Comparison of ENCODE assay signal across 21 cellular contexts in the genomic region with DNA sequence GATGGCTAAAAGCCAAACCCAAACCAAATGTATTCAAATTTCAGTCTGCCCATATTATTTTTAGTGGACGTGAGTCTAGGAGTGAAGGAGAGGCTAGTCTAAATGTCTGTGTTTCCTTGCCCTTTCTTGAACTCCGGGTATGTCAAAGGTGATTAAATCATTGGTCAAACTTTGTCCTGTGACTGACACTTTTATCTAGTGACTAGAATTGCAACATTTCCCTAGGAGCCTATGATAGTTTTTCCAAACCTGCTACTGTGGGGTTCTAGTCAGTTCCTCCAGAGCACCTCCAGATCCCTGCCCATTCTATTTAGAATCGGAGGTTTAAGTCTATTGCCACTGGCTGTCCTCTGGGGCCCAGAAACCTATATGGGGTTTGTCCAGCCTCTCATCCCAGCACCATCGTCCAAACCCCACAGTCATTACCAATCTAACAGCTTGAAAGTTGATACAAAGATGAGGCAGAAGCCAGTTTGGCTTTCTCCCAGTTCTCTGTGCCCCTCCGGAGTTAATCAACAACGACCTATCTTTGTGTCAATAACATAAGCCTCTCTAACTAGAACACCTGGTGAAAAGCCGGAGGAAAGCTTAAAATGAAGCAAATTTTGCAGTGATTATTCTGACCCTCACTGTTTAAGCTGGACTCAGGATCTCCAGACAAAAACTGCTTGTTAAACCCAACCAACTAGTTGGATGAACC.
A peak's percentile ranks its signal among the peaks of the same experiment; 100 is the strongest.
DNase-seq lines count a peak whose midpoint lies in the region; ATAC-seq, FAIRE-seq and TF ChIP-seq lines count a peak whose summit lies in the region.
"Had no signal": no experiment of that assay in that cellular context is flagged by ENCODE, and none has a peak within 500 bp of the region (broad histone marks: within the 10 kb centered on the region; RNA-seq: fewer than 3 reads in every experiment).

No MANE protein-coding gene starts in this region.

- peak; percentile 84 for ATAC-seq in left lobe of liver
- ATAC-seq: activated CD4-positive, CD25-positive, alpha-beta regulatory T cell treated with anti-CD3 and anti-CD28 coated beads, Interleukin-2, amount 50 U/mL, for 24 hours; activated CD8-positive, alpha-beta T cell treated with anti-CD3 and anti-CD28 coated beads for 36 hours; left cardiac atrium; stimulated activated naive B cell treated with anti-CD40 and anti-IgM and Interleukin-4, amounts not matched to agents 10 μg/mL and 1 μg/mL and 100 μg/mL, for 72 hours had no signal

- H3K27ac Mint-ChIP-seq in Caco-2 (ENCODE audit: unreplicated experiment) = peak overlapping the region; percentile 94
- no peak overlapping the region for H3K27ac Mint-ChIP-seq in MCF 10A (ENCODE audit: low read depth, unreplicated experiment)
- H3K27ac Mint-ChIP-seq: activated CD8-positive, alpha-beta T cell treated with anti-CD3 and anti-CD28 coated beads for 36 hours; stimulated activated naive B cell treated with anti-CD40 and anti-IgM and Interleukin-4, amounts not matched to agents 10 μg/mL and 1 μg/mL and 100 μg/mL, for 72 hours had no signal

- 39 to 71% (median 58%) methylated on average over 7 of the region's 7 CpGs for WGBS in small intestine, 3 donors

- H3K4me1 ChIP-seq in Caco-2 (peaks cover 64% of the 10 kb centered on the region), small intestine (ENCODE audit: control insufficient read depth in 2 of 2, insufficient read depth in 1 of 2, low read depth in 1 of 2, low read length in 1 of 2) (peaks cover 0 to 15% of the 10 kb centered on the region in 2 donors), tibial artery (peaks cover 0 to 15% (median 2%) of the 10 kb centered on the region in 4 donors)

- H3K4me3 Mint-ChIP-seq in Caco-2 (ENCODE audit: unreplicated experiment) (peak overlapping the region; percentile 47), MCF 10A (ENCODE audit: unreplicated experiment) (no peak overlapping the region)
- H3K4me3 Mint-ChIP-seq: activated CD8-positive, alpha-beta T cell treated with anti-CD3 and anti-CD28 coated beads for 36 hours; nephron progenitor cell; stimulated activated naive B cell treated with anti-CD40 and anti-IgM and Interleukin-4, amounts not matched to agents 10 μg/mL and 1 μg/mL and 100 μg/mL, for 72 hours had no signal

- H3K4me1 Mint-ChIP-seq in Caco-2 (ENCODE audit: low read depth, unreplicated experiment) = peaks cover 70% of the 10 kb centered on the region
- H3K4me1 Mint-ChIP-seq in MCF 10A (ENCODE audit: insufficient read depth, unreplicated experiment) = peaks cover 18% of the 10 kb centered on the region

- TF ChIP-seq CTCF in Caco-2 (IDR thresholded peaks at IDR 0.05; ENCODE audit: insufficient read depth in 1 of 2, low read depth in 1 of 2, low read length in 1 of 2, severe bottlenecking in 1 of 2, unreplicated experiment in 1 of 2) = no peak
- TF ChIP-seq CTCF in MCF 10A (IDR thresholded peaks at IDR 0.05; ENCODE audit: unreplicated experiment) = no peak
- TF ChIP-seq CTCF in tibial artery (IDR thresholded peaks at IDR 0.05) = no peak

- no peak for FAIRE-seq in small intestine (lab: Jason Lieb, UNC)

- H3K27ac ChIP-seq in small intestine (ENCODE audit: low read depth in 1 of 2, low read length in 1 of 2) = no peak overlapping the region
- no peak overlapping the region for H3K27ac ChIP-seq in tibial artery
- H3K27ac ChIP-seq: HL-60, testis had no signal

- POLR2A ChIA-PET in Caco-2 (lab: Charles Lee) = interaction anchor here (1.0 kb wide), 1 partner anchor 307 kb away, joined by 4 read pairs; a partner anchor contains a TSS
- POLR2A ChIA-PET in MCF 10A (lab: Yijun Ruan, JAX) = no interaction called here

- H3K36me3 Mint-ChIP-seq in Caco-2 (ENCODE audit: insufficient read depth, unreplicated experiment) = peaks cover 2% of the 10 kb centered on the region
- H3K36me3 Mint-ChIP-seq in MCF 10A (ENCODE audit: insufficient read depth, unreplicated experiment) = no peaks in the 10 kb centered on the region

- H3K36me3 ChIP-seq in Caco-2 (ENCODE audit: control insufficient read depth, insufficient read depth, low read length) = no peaks in the 10 kb centered on the region
- no peaks in the 10 kb centered on the region for H3K36me3 ChIP-seq in small intestine (ENCODE audit: control insufficient read depth in 2 of 2, insufficient read depth in 2 of 2, low read length in 2 of 2)
- no peaks in the 10 kb centered on the region for H3K36me3 ChIP-seq in tibial artery
- H3K36me3 ChIP-seq: MG63 had no signal

- CTCF ChIA-PET in Caco-2 (lab: Charles Lee) = no interaction called here
- CTCF ChIA-PET in MCF 10A (lab: Yijun Ruan, JAX) = no interaction called here

- H3K4me3 ChIP-seq in Caco-2 (ENCODE audit: low read depth, low read length) (no peak overlapping the region), small intestine (ENCODE audit: low read depth in 1 of 2, low read length in 2 of 2) (no peak overlapping the region), tibial artery (no peak overlapping the region)
- H3K4me3 ChIP-seq: MG63, testis had no signal

- no peaks in the 10 kb centered on the region for H3K9me3 ChIP-seq in Caco-2
- no peaks in the 10 kb centered on the region for H3K9me3 ChIP-seq in small intestine (ENCODE audit: control insufficient read depth, low read depth)
- H3K9me3 ChIP-seq in tibial artery = no peaks in the 10 kb centered on the region
- H3K9me3 ChIP-seq: MG63, testis had no signal

- intact Hi-C loops in Caco-2 (cut with micrococcal nuclease; ENCODE audit: unreplicated experiment) (loop anchor here (1.0 to 10.0 kb wide), 2 partner anchors 35 to 169 kb away; no protein-coding TSS in a partner anchor), MCF 10A (cut with micrococcal nuclease) (no loop called here), tibial artery (cut with DNase I; ENCODE audit: low total_unique reads) (no loop called here)

- H3K9me3 Mint-ChIP-seq in Caco-2 (ENCODE audit: unreplicated experiment) = no peaks in the 10 kb centered on the region
- no peaks in the 10 kb centered on the region for H3K9me3 Mint-ChIP-seq in MCF 10A (ENCODE audit: unreplicated experiment)
- H3K9me3 Mint-ChIP-seq: activated CD8-positive, alpha-beta T cell treated with anti-CD3 and anti-CD28 coated beads for 36 hours; nephron progenitor cell; stimulated activated naive B cell treated with anti-CD40 and anti-IgM and Interleukin-4, amounts not matched to agents 10 μg/mL and 1 μg/mL and 100 μg/mL, for 72 hours had no signal

- H3K27me3 ChIP-seq in Caco-2 (replicated peaks; ENCODE audit: control insufficient read depth, insufficient read depth, low read length) (no peaks in the 10 kb centered on the region), small intestine (ENCODE audit: control insufficient read depth in 2 of 2, insufficient read depth in 2 of 2, low read length in 2 of 2) (no peaks in the 10 kb centered on the region), tibial artery (no peaks in the 10 kb centered on the region)
- H3K27me3 ChIP-seq: MG63, testis had no signal

- DNase-seq in Caco-2 (peak in 1 of 2 experiments; percentile 43), NCI-H2081 treated with DMSO at 0.1 percent for 48 hours (lab: John Stamatoyannopoulos, UW) (peak; percentile 44), left lobe of liver (ENCODE audit: low spot score) (peak; percentile 79), small intestine (peak; percentile 38), MCF 10A (ENCODE audit: unreplicated experiment) (no peak), NCI-H2171 treated with DMSO at 0.1 percent for 48 hours (lab: John Stamatoyannopoulos, UW) (no peak), tibial artery (no peak)
- DNase-seq: activated CD8-positive, alpha-beta T cell treated with anti-CD3 and anti-CD28 coated beads for 36 hours; activated gamma-delta T cell; amygdala; cortex of kidney; H7; left cardiac atrium; MG63; NCI-H1436 treated with DMSO at 0.1 percent for 48 hours; NCI-H2171; nephron progenitor cell; stimulated activated naive B cell treated with anti-CD40 and anti-IgM and Interleukin-4, amounts not matched to agents 10 μg/mL and 1 μg/mL and 100 μg/mL, for 72 hours; testis had no signal

- H3K27me3 Mint-ChIP-seq in Caco-2 (ENCODE audit: insufficient read depth, unreplicated experiment) = no peaks in the 10 kb centered on the region
- no peaks in the 10 kb centered on the region for H3K27me3 Mint-ChIP-seq in MCF 10A (ENCODE audit: insufficient read depth, unreplicated experiment)
- H3K27me3 Mint-ChIP-seq: activated CD8-positive, alpha-beta T cell treated with anti-CD3 and anti-CD28 coated beads for 36 hours; stimulated activated naive B cell treated with anti-CD40 and anti-IgM and Interleukin-4, amounts not matched to agents 10 μg/mL and 1 μg/mL and 100 μg/mL, for 72 hours had no signal

- BruUV-seq in Caco-2 (replicated peaks; lab: Mats Ljungman, UMichigan) = no TSS peak
- BruUV-seq in MCF 10A (replicated peaks; lab: Mats Ljungman, UMichigan) = no TSS peak

Comparison
In these comparisons a context has a peak if more than half of its experiments do, and no peak if none do; other contexts are left out.
1. DNase-seq: peak in NCI-H2081 treated with DMSO at 0.1 percent for 48 hours (single experiment), left lobe of liver (single experiment) and small intestine (single experiment); none in MCF 10A (single experiment), NCI-H2171 treated with DMSO at 0.1 percent for 48 hours (single experiment) and tibial artery (0 of 2).